Comparison of ENCODE assay signal across 2 cellular contexts in the genomic region with DNA sequence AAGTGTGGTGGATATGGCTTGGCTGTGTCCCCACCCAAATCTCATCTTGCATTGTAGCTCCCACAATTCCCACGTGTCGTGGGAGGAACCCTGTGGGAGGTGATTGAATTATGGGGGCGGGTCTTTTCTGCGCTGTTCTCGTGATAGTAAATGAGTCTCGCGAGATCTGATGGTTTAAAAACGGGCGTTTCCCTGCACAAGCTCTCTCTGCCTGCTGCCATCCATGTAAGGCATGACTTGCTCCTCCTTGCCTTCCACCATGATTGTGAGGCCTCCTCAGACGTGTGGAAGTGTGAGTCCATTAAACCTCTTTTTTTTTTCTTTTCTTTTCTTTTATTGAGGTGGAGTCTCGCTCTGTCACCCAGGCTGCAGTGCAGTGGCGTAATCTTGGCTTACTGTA. TPM values are rescaled to one million over a fixed set of nuclear protein-coding genes. Genes with fewer than 3 reads are reported as not detected.
"Had no signal": no experiment of that assay in that cellular context is flagged by ENCODE, and none has a peak within 500 bp of the region (broad histone marks: within the 10 kb centered on the region; RNA-seq: fewer than 3 reads in every experiment).

No MANE protein-coding gene starts in this region.

RNA-seq across cellular contexts. Expression of gene ONECUT3, which starts 57.8 kb away (rescaled TPM):
- total RNA-seq: G401, GM12878 had no signal
- polyA plus RNA-seq: GM12878 had no signal
